17 cellular contexts compared by ENCODE assay signal in genomic region chr14:88985654-88986053, GRCh38.
"Had no signal": no experiment of that assay in that cellular context is flagged by ENCODE, and none has a peak within 500 bp of the region (broad histone marks: within the 10 kb centered on the region; RNA-seq: fewer than 3 reads in every experiment).

No MANE protein-coding gene starts in this region.

- H3K4me1 Mint-ChIP-seq: activated CD4-positive, alpha-beta memory T cell treated with anti-CD3 and anti-CD28 coated beads, Interleukin-2, amount 10 ng/mL, durations not matched to agents 7 days and 5 days; activated CD4-positive, alpha-beta T cell treated with anti-CD3 and anti-CD28 coated beads for 36 hours; immature natural killer cell; naive thymus-derived CD8-positive, alpha-beta T cell had no signal

- H3K4me1 ChIP-seq: parathyroid adenoma, sigmoid colon had no signal

- H3K27ac Mint-ChIP-seq: activated CD4-positive, alpha-beta memory T cell treated with anti-CD3 and anti-CD28 coated beads, Interleukin-2, amount 10 ng/mL, durations not matched to agents 7 days and 5 days; activated CD4-positive, alpha-beta T cell treated with anti-CD3 and anti-CD28 coated beads for 36 hours; activated T-cell treated with anti-CD3 and anti-CD28 coated beads, Interleukin-2, amount 50 U/mL, for 24 hours; immature natural killer cell; naive thymus-derived CD8-positive, alpha-beta T cell had no signal

- H3K9ac ChIP-seq: parathyroid adenoma had no signal

- H3K4me3 ChIP-seq: coronary artery, sigmoid colon had no signal

- H3K36me3 Mint-ChIP-seq: immature natural killer cell had no signal

- H3K36me3 ChIP-seq: neutrophil, sigmoid colon had no signal

- ATAC-seq: activated CD4-positive, alpha-beta T cell treated with anti-CD3 and anti-CD28 coated beads for 36 hours; esophagus mucosa; left lobe of liver; naive thymus-derived CD8-positive, alpha-beta T cell had no signal

- H3K4me3 Mint-ChIP-seq: activated CD4-positive, alpha-beta memory T cell treated with anti-CD3 and anti-CD28 coated beads, Interleukin-2, amount 10 ng/mL, durations not matched to agents 7 days and 5 days; activated CD4-positive, alpha-beta T cell treated with anti-CD3 and anti-CD28 coated beads for 36 hours; activated T-cell treated with anti-CD3 and anti-CD28 coated beads, Interleukin-2, amount 50 U/mL, for 24 hours; immature natural killer cell; naive thymus-derived CD8-positive, alpha-beta T cell had no signal

- H3K27me3 Mint-ChIP-seq: activated CD4-positive, alpha-beta memory T cell treated with anti-CD3 and anti-CD28 coated beads, Interleukin-2, amount 10 ng/mL, durations not matched to agents 7 days and 5 days had no signal

- DNase-seq: activated CD4-positive, alpha-beta memory T cell treated with anti-CD3 and anti-CD28 coated beads, Interleukin-2, amount 10 ng/mL, durations not matched to agents 7 days and 5 days; activated CD4-positive, alpha-beta T cell treated with anti-CD3 and anti-CD28 coated beads for 36 hours; activated naive CD4-positive, alpha-beta T cell treated with anti-CD3 and anti-CD28 coated beads, Interleukin-2, amount 50 U/mL, for 16 hours; activated T-cell treated with anti-CD3 and anti-CD28 coated beads, Interleukin-2, amount 50 U/mL, for 24 hours; central memory CD4-positive, alpha-beta T cell; foreskin melanocyte; head of caudate nucleus; immature natural killer cell; naive thymus-derived CD8-positive, alpha-beta T cell; sigmoid colon; stimulated activated CD4-positive, alpha-beta T cell treated with anti-CD3 and anti-CD28 coated beads, Interleukin-1b, Interleukin-23, amount 100 ng/mL, for 48 hours; T-helper 2 cell had no signal

- H3K9me3 ChIP-seq: neutrophil had no signal

- H3K27me3 ChIP-seq: sigmoid colon had no signal

- H3K79me2 ChIP-seq: parathyroid adenoma had no signal

- H3K27ac ChIP-seq: coronary artery, neutrophil, parathyroid adenoma, sigmoid colon had no signal

- H2AFZ ChIP-seq: parathyroid adenoma had no signal
